ENCODE assay signal across 15 cellular contexts in the genomic region with DNA sequence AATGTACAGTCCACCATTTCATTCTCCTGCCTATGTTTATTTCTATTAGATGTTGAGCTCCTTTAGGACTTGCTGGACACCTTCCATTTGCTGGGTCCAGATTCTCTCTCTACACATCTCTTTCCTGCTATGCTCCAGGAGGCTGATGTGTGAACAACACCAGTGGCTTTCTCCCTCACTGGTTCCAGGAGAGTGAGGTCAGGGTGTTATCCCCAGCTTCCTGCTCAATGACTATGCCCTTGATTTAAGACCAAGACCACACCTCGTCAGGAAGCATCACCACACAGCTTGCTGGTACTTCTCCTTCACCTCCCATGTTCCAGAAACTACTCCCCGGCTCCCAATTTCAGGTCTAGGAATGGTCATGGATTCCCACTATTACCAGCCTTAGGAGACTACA. TPM values are rescaled to one million over a fixed set of nuclear protein-coding genes. Genes with fewer than 3 reads are reported as not detected.
DNase-seq lines count a peak whose midpoint lies in the region; ATAC-seq lines count a peak whose summit lies in the region.
"Had no signal": no experiment of that assay in that cellular context is flagged by ENCODE, and none has a peak within 500 bp of the region (broad histone marks: within the 10 kb centered on the region; RNA-seq: fewer than 3 reads in every experiment).

No MANE protein-coding gene starts in this region.

- H3K9me3 ChIP-seq in T-helper 17 cell (ENCODE audit: control insufficient read depth, low read length, poor library complexity, severe bottlenecking), result no peaks in the 10 kb centered on the region
- H3K9me3 ChIP-seq: BE2C had no signal

- H3K36me3 Mint-ChIP-seq in T-helper 17 cell (ENCODE audit: low read depth), result no peaks in the 10 kb centered on the region
- no peaks in the 10 kb centered on the region for H3K36me3 Mint-ChIP-seq in stimulated activated effector memory CD8-positive, alpha-beta T cell treated with anti-CD3 and anti-CD28 coated beads, Interleukin-12 subunit alpha, Interleukin-12 subunit beta, amount 100 ng/mL, for 72 hours

- no peak for ATAC-seq in stimulated activated naive CD8-positive, alpha-beta T cell treated with anti-CD3 and anti-CD28 coated beads, Interleukin-15, amount 100 ng/mL, for 72 hours
- no peak for ATAC-seq in stimulated activated naive CD8-positive, alpha-beta T cell treated with anti-CD3 and anti-CD28 coated beads, Interleukin-15, Interleukin-2, amounts not matched to agents 100 U/mL and 50 U/mL, for 24 hours
- ATAC-seq in T-helper 17 cell (no peak), esophagus mucosa (peak; percentile 36), GM19467 (IDR thresholded peaks at IDR 0.05; ENCODE audit: unreplicated experiment) (no peak), GM18502 (IDR thresholded peaks at IDR 0.05; ENCODE audit: poor library complexity, unreplicated experiment) (no peak)
- ATAC-seq in stimulated activated effector memory CD8-positive, alpha-beta T cell treated with anti-CD3 and anti-CD28 coated beads, Interleukin-12 subunit alpha, Interleukin-12 subunit beta, amount 100 ng/mL, for 72 hours, result peak; percentile 48

- no peak overlapping the region for H3K4me3 Mint-ChIP-seq in stimulated activated naive CD8-positive, alpha-beta T cell treated with anti-CD3 and anti-CD28 coated beads, Interleukin-15, amount 100 ng/mL, for 72 hours
- H3K4me3 Mint-ChIP-seq in T-helper 17 cell, result peak overlapping the region; percentile 1
- peak overlapping the region; percentile 31 for H3K4me3 Mint-ChIP-seq in stimulated activated effector memory CD8-positive, alpha-beta T cell treated with anti-CD3 and anti-CD28 coated beads, Interleukin-12 subunit alpha, Interleukin-12 subunit beta, amount 100 ng/mL, for 72 hours

- peaks cover 54% of the 10 kb centered on the region for H3K4me1 Mint-ChIP-seq in stimulated activated naive CD8-positive, alpha-beta T cell treated with anti-CD3 and anti-CD28 coated beads, Interleukin-15, amount 100 ng/mL, for 72 hours
- peaks cover 25% of the 10 kb centered on the region for H3K4me1 Mint-ChIP-seq in T-helper 17 cell
- peaks cover 52% of the 10 kb centered on the region for H3K4me1 Mint-ChIP-seq in stimulated activated effector memory CD8-positive, alpha-beta T cell treated with anti-CD3 and anti-CD28 coated beads, Interleukin-12 subunit alpha, Interleukin-12 subunit beta, amount 100 ng/mL, for 72 hours

- peaks cover 0 to 25% of the 10 kb centered on the region in 2 donors for H3K9me3 Mint-ChIP-seq in stimulated activated naive CD8-positive, alpha-beta T cell treated with anti-CD3 and anti-CD28 coated beads, Interleukin-15, amount 100 ng/mL, for 72 hours
- H3K9me3 Mint-ChIP-seq in stimulated activated effector memory CD8-positive, alpha-beta T cell treated with anti-CD3 and anti-CD28 coated beads, Interleukin-12 subunit alpha, Interleukin-12 subunit beta, amount 100 ng/mL, for 72 hours, result peaks cover 2% of the 10 kb centered on the region

- no peaks in the 10 kb centered on the region for H3K27me3 Mint-ChIP-seq in stimulated activated naive CD8-positive, alpha-beta T cell treated with anti-CD3 and anti-CD28 coated beads, Interleukin-15, amount 100 ng/mL, for 72 hours
- H3K27me3 Mint-ChIP-seq in T-helper 17 cell, result no peaks in the 10 kb centered on the region

- DNase-seq in stimulated activated naive CD8-positive, alpha-beta T cell treated with anti-CD3 and anti-CD28 coated beads, Interleukin-15, amount 100 ng/mL, for 72 hours, result no peak
- DNase-seq in stimulated activated naive CD8-positive, alpha-beta T cell treated with anti-CD3 and anti-CD28 coated beads, Interleukin-15, Interleukin-2, amounts not matched to agents 100 U/mL and 50 U/mL, for 24 hours, result no peak
- DNase-seq in T-helper 17 cell (no peak), islet precursor cell (no peak)
- DNase-seq in stimulated activated effector memory CD8-positive, alpha-beta T cell treated with anti-CD3 and anti-CD28 coated beads, Interleukin-12 subunit alpha, Interleukin-12 subunit beta, amount 100 ng/mL, for 72 hours (ENCODE audit: low spot score in 2 of 2), result no peak
- DNase-seq: BE2C, COR-L47, DMS153, EL, MM.1S, NCI-H1105 treated with DMSO at 0.1 percent for 48 hours, NCI-H187 had no signal

- peak overlapping the region; percentile 21 to 75 for H3K27ac Mint-ChIP-seq in stimulated activated naive CD8-positive, alpha-beta T cell treated with anti-CD3 and anti-CD28 coated beads, Interleukin-15, amount 100 ng/mL, for 72 hours
- H3K27ac Mint-ChIP-seq in T-helper 17 cell, result no peak overlapping the region
- peak overlapping the region; percentile 32 for H3K27ac Mint-ChIP-seq in stimulated activated effector memory CD8-positive, alpha-beta T cell treated with anti-CD3 and anti-CD28 coated beads, Interleukin-12 subunit alpha, Interleukin-12 subunit beta, amount 100 ng/mL, for 72 hours

RNA-seq across cellular contexts. Expression of a gene that starts 31.3 kb away (rescaled TPM):
- total RNA-seq in T-helper 17 cell (1 to 10 TPM; 6.7 to 8.8 TPM), esophagus mucosa (5.0 TPM)

Comparison
In these comparisons a context has a peak if more than half of its experiments do, and no peak if none do; other contexts are left out.
1. ATAC-seq: peak in esophagus mucosa (single experiment) and stimulated activated effector memory CD8-positive, alpha-beta T cell treated with anti-CD3 and anti-CD28 coated beads, Interleukin-12 subunit alpha, Interleukin-12 subunit beta, amount 100 ng/mL, for 72 hours (single experiment); none in stimulated activated naive CD8-positive, alpha-beta T cell treated with anti-CD3 and anti-CD28 coated beads, Interleukin-15, amount 100 ng/mL, for 72 hours (single experiment), stimulated activated naive CD8-positive, alpha-beta T cell treated with anti-CD3 and anti-CD28 coated beads, Interleukin-15, Interleukin-2, amounts not matched to agents 100 U/mL and 50 U/mL, for 24 hours (single experiment), T-helper 17 cell (single experiment), GM19467 (single experiment) and GM18502 (single experiment).
2. H3K4me3 Mint-ChIP-seq: peak in T-helper 17 cell (single experiment) and stimulated activated effector memory CD8-positive, alpha-beta T cell treated with anti-CD3 and anti-CD28 coated beads, Interleukin-12 subunit alpha, Interleukin-12 subunit beta, amount 100 ng/mL, for 72 hours (single experiment); none in stimulated activated naive CD8-positive, alpha-beta T cell treated with anti-CD3 and anti-CD28 coated beads, Interleukin-15, amount 100 ng/mL, for 72 hours (0 of 2).